23 cellular contexts compared by ENCODE assay signal in the genomic region with DNA sequence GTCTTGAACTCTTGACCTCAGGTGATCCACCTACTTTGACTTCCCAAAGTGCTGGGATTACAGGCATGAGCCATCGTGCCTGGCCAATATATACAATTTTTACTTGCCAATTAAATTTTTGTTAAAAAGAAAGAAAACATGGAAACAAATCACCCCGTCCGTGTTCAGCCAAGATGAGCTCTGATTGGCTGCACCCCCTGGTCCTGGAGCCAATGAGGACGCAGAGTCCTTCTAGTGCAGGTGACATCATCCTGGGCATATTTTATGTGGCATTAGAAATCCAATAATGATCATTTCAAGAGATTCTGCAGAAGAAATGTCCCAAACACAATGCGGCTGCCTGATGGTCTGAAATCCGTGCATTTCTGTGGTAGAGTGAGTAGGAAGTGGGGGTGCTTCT.
"Had no signal": no experiment of that assay in that cellular context is flagged by ENCODE, and none has a peak within 500 bp of the region (broad histone marks: within the 10 kb centered on the region; RNA-seq: fewer than 3 reads in every experiment).

No MANE protein-coding gene starts in this region.

- H3K27ac ChIP-seq: coronary artery, dorsolateral prefrontal cortex, esophagus muscularis mucosa, gastroesophageal sphincter, heart left ventricle, hepatocyte, left lung, lower lobe of right lung had no signal

- ATAC-seq: gastroesophageal sphincter, heart left ventricle, left cardiac atrium, left lung, left ventricle myocardium superior, lower lobe of right lung, mucosa of descending colon had no signal

- DNase-seq: dermis blood vessel endothelial cell; dorsolateral prefrontal cortex; effector CD4-positive, alpha-beta T cell; effector memory CD4-positive, alpha-beta T cell; foreskin fibroblast; foreskin melanocyte; hypothalamus; immature natural killer cell; islet precursor cell; left ventricle myocardium superior; lower lobe of right lung; mesenchymal stem cell; mucosa of descending colon; naive B cell had no signal

- H3K36me3 ChIP-seq: esophagus muscularis mucosa, gastroesophageal sphincter, heart left ventricle, left lung, lower lobe of right lung had no signal

- H3K9me3 ChIP-seq: esophagus muscularis mucosa, gastroesophageal sphincter, heart left ventricle, left lung, lower lobe of right lung, mucosa of descending colon had no signal

- H2AFZ ChIP-seq: hepatocyte had no signal

- H3K4me3 ChIP-seq: coronary artery, dorsolateral prefrontal cortex, esophagus muscularis mucosa, gastroesophageal sphincter, heart left ventricle, hepatocyte, left lung, lower lobe of right lung, mucosa of descending colon had no signal

- FAIRE-seq: colon, endothelial cell of umbilical vein had no signal

- H3K4me2 ChIP-seq: hepatocyte had no signal

- H3K79me2 ChIP-seq: hepatocyte had no signal

- H3K4me1 ChIP-seq: heart left ventricle, left lung, lower lobe of right lung had no signal

- H3K27me3 ChIP-seq: dorsolateral prefrontal cortex, esophagus muscularis mucosa, gastroesophageal sphincter, heart left ventricle, hepatocyte, left lung had no signal
